ENCODE assay signal across 25 cellular contexts in the genomic region with DNA sequence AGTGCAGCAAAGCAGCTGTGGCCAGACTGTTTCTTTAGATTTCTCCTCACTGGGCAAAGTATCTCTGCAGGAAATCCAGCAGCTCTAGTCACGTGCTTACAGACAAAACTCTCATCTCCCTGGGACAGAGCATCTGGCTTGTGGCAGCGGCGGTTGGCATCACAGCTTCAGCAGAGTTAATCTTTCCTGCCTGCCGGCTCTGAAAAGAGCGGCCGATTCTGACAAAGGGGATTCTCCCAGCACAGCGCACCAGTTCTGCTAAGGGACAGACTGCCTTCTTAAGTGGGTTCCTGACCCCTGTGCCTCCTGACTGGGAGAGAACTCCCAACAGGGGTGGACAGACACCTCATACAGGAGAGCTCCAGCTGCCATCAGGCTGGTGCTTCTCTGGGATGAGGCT.
"Had no signal": no experiment of that assay in that cellular context is flagged by ENCODE, and none has a peak within 500 bp of the region (broad histone marks: within the 10 kb centered on the region; RNA-seq: fewer than 3 reads in every experiment).

No MANE protein-coding gene starts in this region.

- ATAC-seq: left lobe of liver; natural killer cell; right lobe of liver; stimulated activated naive B cell treated with anti-CD40 and anti-IgM and Interleukin-4, amounts not matched to agents 10 μg/mL and 1 μg/mL and 100 μg/mL, for 72 hours; upper lobe of right lung had no signal

- H3K27me3 ChIP-seq: dorsolateral prefrontal cortex, esophagus squamous epithelium, ovary, right lobe of liver, transverse colon, upper lobe of right lung, uterus had no signal

- DNase-seq: cerebellar nuclear complex; dorsolateral prefrontal cortex; effector memory CD4-positive, alpha-beta T cell; erythroblast; esophagus squamous epithelium; foreskin melanocyte; hypothalamus; natural killer cell; nucleus accumbens; ovary; right lobe of liver; small intestine; stimulated activated CD4-positive, alpha-beta T cell treated with anti-CD3 and anti-CD28 coated beads, Interleukin-15, amount 100 ng/mL, for 24 hours; stimulated activated CD4-positive, alpha-beta T cell treated with anti-CD3 and anti-CD28 coated beads, Interleukin-2, amount 100 ng/mL, for 48 hours; stimulated activated naive B cell treated with anti-CD40 and anti-IgM and Interleukin-4, amounts not matched to agents 10 μg/mL and 1 μg/mL and 100 μg/mL, for 72 hours; transverse colon; upper lobe of right lung; uterus had no signal

- H3K36me3 Mint-ChIP-seq: stimulated activated naive B cell treated with anti-CD40 and anti-IgM and Interleukin-4, amounts not matched to agents 10 μg/mL and 1 μg/mL and 100 μg/mL, for 72 hours had no signal

- H3K4me1 Mint-ChIP-seq: memory B cell; natural killer cell; stimulated activated naive B cell treated with anti-CD40 and anti-IgM and Interleukin-4, amounts not matched to agents 10 μg/mL and 1 μg/mL and 100 μg/mL, for 72 hours had no signal

- H3K4me3 ChIP-seq: dorsolateral prefrontal cortex, esophagus squamous epithelium, lung, ovary, right lobe of liver, thoracic aorta, transverse colon, upper lobe of right lung, uterus had no signal

- H3K27ac ChIP-seq: dorsolateral prefrontal cortex, esophagus squamous epithelium, ovary, right lobe of liver, thoracic aorta, transverse colon, upper lobe of right lung, uterus had no signal

- H3K27me3 Mint-ChIP-seq: memory B cell; stimulated activated naive B cell treated with anti-CD40 and anti-IgM and Interleukin-4, amounts not matched to agents 10 μg/mL and 1 μg/mL and 100 μg/mL, for 72 hours; stimulated activated naive CD8-positive, alpha-beta T cell treated with anti-CD3 and anti-CD28 coated beads, Interleukin-15, Interleukin-2, amounts not matched to agents 100 ng/mL and 50 ng/mL, for 24 hours had no signal

- FAIRE-seq: endometrium, keratinocyte, small intestine had no signal

- H3K9me3 ChIP-seq: ovary, right lobe of liver, upper lobe of right lung, uterus had no signal

- H3K27ac Mint-ChIP-seq: memory B cell; natural killer cell; stimulated activated naive B cell treated with anti-CD40 and anti-IgM and Interleukin-4, amounts not matched to agents 10 μg/mL and 1 μg/mL and 100 μg/mL, for 72 hours; stimulated activated naive CD8-positive, alpha-beta T cell treated with anti-CD3 and anti-CD28 coated beads, Interleukin-15, Interleukin-2, amounts not matched to agents 100 ng/mL and 50 ng/mL, for 24 hours had no signal

- H3K4me3 Mint-ChIP-seq: memory B cell; natural killer cell; stimulated activated naive B cell treated with anti-CD40 and anti-IgM and Interleukin-4, amounts not matched to agents 10 μg/mL and 1 μg/mL and 100 μg/mL, for 72 hours; stimulated activated naive CD8-positive, alpha-beta T cell treated with anti-CD3 and anti-CD28 coated beads, Interleukin-15, Interleukin-2, amounts not matched to agents 100 ng/mL and 50 ng/mL, for 24 hours had no signal

- H3K4me1 ChIP-seq: esophagus squamous epithelium, right lobe of liver, transverse colon, upper lobe of right lung, uterus had no signal

- H3K36me3 ChIP-seq: esophagus squamous epithelium, ovary, right lobe of liver, thoracic aorta, transverse colon, upper lobe of right lung, uterus had no signal
